ENCODE assay signal across 22 cellular contexts in the genomic region with DNA sequence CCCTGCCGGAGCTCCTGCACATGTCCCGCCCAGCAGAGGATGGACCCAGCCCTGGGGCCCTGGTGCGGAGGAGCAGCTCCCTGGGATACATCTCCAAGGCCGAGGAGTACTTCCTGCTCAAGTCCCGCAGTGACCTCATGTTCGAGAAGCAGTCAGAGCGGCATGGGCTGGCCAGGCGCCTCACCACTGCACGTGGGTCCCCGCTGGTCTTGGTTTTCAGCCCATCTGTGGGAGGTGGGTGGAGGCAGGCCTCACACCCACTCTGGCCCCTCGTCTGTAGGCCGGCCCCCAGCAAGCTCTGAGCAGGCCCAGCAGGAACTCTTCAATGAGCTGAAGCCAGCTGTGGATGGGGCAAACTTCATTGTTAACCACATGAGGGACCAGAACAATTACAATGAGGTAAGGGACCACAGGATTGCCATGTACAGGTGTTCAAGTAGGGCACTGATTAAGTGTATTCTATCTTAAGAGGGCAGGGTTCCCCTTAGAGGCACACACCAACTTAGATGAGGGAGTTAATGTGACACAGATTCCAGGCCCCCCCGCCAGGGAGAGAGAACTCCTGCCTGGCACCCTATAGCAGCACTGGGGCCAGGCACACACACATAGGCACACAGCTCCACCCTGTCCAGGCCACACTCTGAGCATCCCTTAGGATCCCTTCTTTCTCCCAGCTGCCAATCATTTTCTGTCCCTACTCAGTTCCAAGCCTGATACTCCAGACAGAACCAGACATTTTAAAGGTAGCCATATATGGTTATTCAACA. TPM values are rescaled to one million over a fixed set of nuclear protein-coding genes. Genes with fewer than 3 reads are reported as not detected.
DNase-seq lines count a peak whose midpoint lies in the region; ATAC-seq and TF ChIP-seq lines count a peak whose summit lies in the region.
"Had no signal": no experiment of that assay in that cellular context is flagged by ENCODE, and none has a peak within 500 bp of the region (broad histone marks: within the 10 kb centered on the region; RNA-seq: fewer than 3 reads in every experiment).

No MANE protein-coding gene starts in this region.

- ATAC-seq in left ventricle myocardium superior (no peak), HG02973 (IDR thresholded peaks at IDR 0.05; ENCODE audit: unreplicated experiment) (no peak)
- ATAC-seq: esophagus mucosa had no signal

- H4K20me1 ChIP-seq in GM23248 (ENCODE audit: insufficient read depth) = no peaks in the 10 kb centered on the region

- WGBS in GM23248 (ENCODE audit: low coverage in 1 of 2, low lambda C conversion rate in 2 of 2, missing lambda C conversion rate in 2 of 2), 2 experiments = 12 to 13% methylated on average over 13 of the region's 13 CpGs
- 53 to 61% methylated on average over 8 to 12 of the region's 13 CpGs for WGBS in tibial nerve, 2 donors

- no peaks in the 10 kb centered on the region for H3K27me3 ChIP-seq in GM23248 (replicated peaks; ENCODE audit: insufficient read depth)
- H3K27me3 ChIP-seq in brain microvascular endothelial cell (replicated peaks) = no peaks in the 10 kb centered on the region
- peaks cover 0 to 68% of the 10 kb centered on the region in 2 donors for H3K27me3 ChIP-seq in tibial nerve
- H3K27me3 ChIP-seq: upper lobe of left lung had no signal

- DNase-seq in GM23248 (peak; percentile 69), brain microvascular endothelial cell (peak; percentile 27), left ventricle myocardium superior (peak; percentile 28), posterior vena cava (ENCODE audit: low spot score) (peak; percentile 72), tibial nerve (ENCODE audit: low spot score in 2 of 2) (no peak), T-helper 2 cell (no peak)
- DNase-seq: activated CD4-positive, alpha-beta T cell treated with anti-CD3 and anti-CD28 coated beads, Interleukin-2, amount 50 U/mL, for 4 hours; activated T-cell treated with anti-CD3 and anti-CD28 coated beads, Interleukin-2, amount 50 U/mL, for 24 hours; HCEC 1CT; KG1; MV-4-11; NCI-H2029; SHP77; stimulated activated naive CD4-positive, alpha-beta T cell treated with Interleukin-2 at 50 U/mL for 16 hours had no signal

- H3K4me1 ChIP-seq in GM23248 (ENCODE audit: insufficient read depth) (no peaks in the 10 kb centered on the region), tibial nerve (no peaks in the 10 kb centered on the region)
- H3K4me1 ChIP-seq: breast epithelium, upper lobe of left lung had no signal

- no peaks in the 10 kb centered on the region for H3K79me2 ChIP-seq in GM23248 (ENCODE audit: insufficient read depth)

- H3K9ac ChIP-seq in GM23248 = no peak overlapping the region

- no peak for TF ChIP-seq EP300 in tibial nerve (IDR thresholded peaks at IDR 0.05)

- TF ChIP-seq POLR2A in tibial nerve (IDR thresholded peaks at IDR 0.05) = no peak

- H3K4me3 ChIP-seq in GM23248 = no peak overlapping the region
- H3K4me3 ChIP-seq in brain microvascular endothelial cell (ENCODE audit: low read depth, low read length) = no peak overlapping the region
- H3K4me3 ChIP-seq in tibial nerve = no peak overlapping the region
- H3K4me3 ChIP-seq: breast epithelium, heart right ventricle, upper lobe of left lung had no signal

- H3K9me3 ChIP-seq in GM23248 (ENCODE audit: low read depth) (no peaks in the 10 kb centered on the region), tibial nerve (peaks cover 0 to 7% (median 0%) of the 10 kb centered on the region in 4 donors)

- no peaks in the 10 kb centered on the region for H3K9me2 ChIP-seq in GM23248 (ENCODE audit: insufficient read depth)

- TF ChIP-seq CTCF in brain microvascular endothelial cell (IDR thresholded peaks at IDR 0.05; ENCODE audit: low read depth, low read length, missing control alignments) (no peak), tibial nerve (IDR thresholded peaks at IDR 0.05) (no peak)

- no peak overlapping the region for H3K27ac ChIP-seq in GM23248
- H3K27ac ChIP-seq in brain microvascular endothelial cell = no peak overlapping the region
- H3K27ac ChIP-seq in tibial nerve = no peak overlapping the region
- H3K27ac ChIP-seq: breast epithelium, heart right ventricle, upper lobe of left lung, VCaP had no signal

- no peaks in the 10 kb centered on the region for H3K36me3 ChIP-seq in GM23248 (ENCODE audit: low read depth)
- H3K36me3 ChIP-seq in brain microvascular endothelial cell (replicated peaks) = no peaks in the 10 kb centered on the region
- no peaks in the 10 kb centered on the region for H3K36me3 ChIP-seq in tibial nerve
- H3K36me3 ChIP-seq: breast epithelium, heart right ventricle, upper lobe of left lung had no signal

- no peaks in the 10 kb centered on the region for H3F3A ChIP-seq in GM23248 (ENCODE audit: insufficient read depth)

- in situ Hi-C loops in GM23248 (cut with MboI) (loop anchor here (25.0 kb wide), 1 partner anchor 622 kb away; no protein-coding TSS in a partner anchor), brain microvascular endothelial cell (cut with HindIII; ENCODE audit: low pct_ligation_motif_present, low sequenced_read_pairs) (no loop called here)

- H3K4me2 ChIP-seq in GM23248 (ENCODE audit: unreplicated experiment) = no peak overlapping the region

- intact Hi-C loops in left ventricle myocardium superior (cut with micrococcal nuclease) = no loop called here
- intact Hi-C loops in posterior vena cava (cut with DNase I) = no loop called here

- H2AFZ ChIP-seq in GM23248 = peak overlapping the region; percentile 30; the same call in 1 of the 2 replicates

RNA-seq across cellular contexts. Expression of gene CHRNG, which starts 5.4 kb away (rescaled TPM):
- total RNA-seq in GM23248 (2014; rRNA removed; shearing (Covaris generic)) = not detected in 2 replicates
- polyA plus RNA-seq in GM23248 (2016; fragmentation: Nextera tagmentation; extraction: Ambion mirVana) = not detected in 2 replicates
- total RNA-seq in left ventricle myocardium superior = not detected
- not detected for total RNA-seq in posterior vena cava
- total RNA-seq in tibial nerve = not detected
- total RNA-seq: breast epithelium; esophagus mucosa; heart right ventricle; NCI-H460; T-helper 1 cell treated with Interleukin-12 subunit alpha and Interleukin-12 subunit beta and Interleukin-4 antibody, amounts not matched to agents 30 ng/mL and 1 ng/mL, for 36 hours; upper lobe of left lung had no signal
- polyA plus RNA-seq: heart right ventricle had no signal

RNA-seq across cellular contexts. Expression of gene CHRND, which starts 8.2 kb away (rescaled TPM):
- total RNA-seq in GM23248 (2014; rRNA removed; shearing (Covaris generic)) = not detected in 2 replicates
- polyA plus RNA-seq in GM23248 (2016; fragmentation: Nextera tagmentation; extraction: Ambion mirVana) = not detected in 2 replicates
- not detected for total RNA-seq in left ventricle myocardium superior
- not detected for total RNA-seq in posterior vena cava
- not detected for total RNA-seq in tibial nerve
- total RNA-seq: breast epithelium; esophagus mucosa; T-helper 1 cell treated with Interleukin-12 subunit alpha and Interleukin-12 subunit beta and Interleukin-4 antibody, amounts not matched to agents 30 ng/mL and 1 ng/mL, for 36 hours; upper lobe of left lung had no signal

RNA-seq across cellular contexts. Expression of gene PRSS56, which starts 13.9 kb away (rescaled TPM):
- not detected in 2 replicates for total RNA-seq in GM23248 (2014; rRNA removed; shearing (Covaris generic))
- polyA plus RNA-seq in GM23248 (2016; fragmentation: Nextera tagmentation; extraction: Ambion mirVana) = not detected in 2 replicates
- 0.15 TPM for total RNA-seq in left ventricle myocardium superior
- total RNA-seq in posterior vena cava = not detected
- total RNA-seq in tibial nerve = not detected
- total RNA-seq: breast epithelium; esophagus mucosa; NCI-H460; T-helper 1 cell treated with Interleukin-12 subunit alpha and Interleukin-12 subunit beta and Interleukin-4 antibody, amounts not matched to agents 30 ng/mL and 1 ng/mL, for 36 hours; upper lobe of left lung had no signal

RNA-seq across cellular contexts. Expression of gene TIGD1, which starts 16.2 kb away (rescaled TPM):
- 2.0 and 4.3 TPM in 2 replicates for total RNA-seq in GM23248 (2014; rRNA removed; shearing (Covaris generic))
- 3.2 and 3.6 TPM in 2 replicates for polyA plus RNA-seq in GM23248 (2016; fragmentation: Nextera tagmentation; extraction: Ambion mirVana)
- total RNA-seq in left ventricle myocardium superior (1.7 TPM), posterior vena cava (1 to 10 TPM; 2.2 to 3.0 TPM), tibial nerve (1 to 10 TPM; 2.4 to 5.3 (median 4.2) TPM)

RNA-seq across cellular contexts. Expression of gene EIF4E2, which starts 16.4 kb away (rescaled TPM):
- total RNA-seq in GM23248 (2014; rRNA removed; shearing (Covaris generic)) = 82.8 and 98.5 TPM in 2 replicates
- polyA plus RNA-seq in GM23248 (2016; fragmentation: Nextera tagmentation; extraction: Ambion mirVana) = 147 and 150 TPM in 2 replicates
- 40.7 TPM for total RNA-seq in left ventricle myocardium superior
- total RNA-seq in posterior vena cava = 10 to 100 TPM; 49.1 to 49.6 TPM
- 10 to 100 TPM; 23.8 to 38.5 (median 27.8) TPM for total RNA-seq in tibial nerve

Comparison
In these comparisons a context has a peak if more than half of its experiments do, and no peak if none do; other contexts are left out.
1. DNase-seq: peak in GM23248 (single experiment), brain microvascular endothelial cell (single experiment), left ventricle myocardium superior (single experiment) and posterior vena cava (single experiment); none in tibial nerve (0 of 2) and T-helper 2 cell (0 of 5).